ENCODE assay signal across 9 cellular contexts in the genomic region with DNA sequence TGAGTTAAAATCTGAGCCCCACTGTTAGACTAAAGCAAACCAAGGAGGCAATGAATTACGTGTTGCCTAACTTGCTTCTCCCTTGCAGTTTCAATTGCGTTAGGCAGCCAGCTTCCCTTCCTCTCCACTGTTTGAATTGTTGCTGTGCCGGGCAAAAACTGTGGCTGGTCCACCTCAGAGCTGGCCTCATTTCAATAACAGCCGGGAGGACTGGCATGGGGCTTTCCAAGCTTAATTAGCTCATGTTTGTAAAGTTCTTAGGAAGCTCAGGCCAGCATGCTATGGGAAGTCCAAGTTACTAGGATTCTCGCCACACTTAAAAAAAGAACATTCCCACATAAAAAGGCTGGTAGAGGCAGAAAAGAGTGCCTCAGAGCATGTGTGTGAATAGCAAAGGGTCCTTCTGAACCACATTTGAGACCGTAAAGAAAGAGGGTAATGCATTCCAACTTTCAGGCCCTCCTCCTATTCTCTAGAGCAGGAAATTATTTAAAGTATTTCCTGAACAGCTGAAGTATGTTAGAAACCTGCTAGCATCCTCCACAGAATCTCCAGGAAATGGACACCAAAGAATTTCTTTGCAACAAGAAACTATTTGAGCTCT.
DNase-seq lines count a peak whose midpoint lies in the region; ATAC-seq and TF ChIP-seq lines count a peak whose summit lies in the region.
"Had no signal": no experiment of that assay in that cellular context is flagged by ENCODE, and none has a peak within 500 bp of the region (broad histone marks: within the 10 kb centered on the region; RNA-seq: fewer than 3 reads in every experiment).

No MANE protein-coding gene starts in this region.

- intact Hi-C loops in lower lobe of right lung (cut with DNase I) = no loop called here
- intact Hi-C loops in thyroid gland (cut with DNase I) = no loop called here

- TF ChIP-seq POLR2A in thyroid gland (IDR thresholded peaks at IDR 0.05) = no peak

- H3K27me3 Mint-ChIP-seq in activated T-helper 17 cell treated with anti-CD3 and anti-CD28 coated beads, Interleukin-2, amount 50 U/mL, for 72 hours = no peaks in the 10 kb centered on the region

- H3K27me3 ChIP-seq in lower lobe of right lung (ENCODE audit: low read depth) (no peaks in the 10 kb centered on the region), thyroid gland (no peaks in the 10 kb centered on the region)

- H3K4me1 ChIP-seq in lower lobe of right lung (peaks cover 41% of the 10 kb centered on the region), thyroid gland (peaks cover 17 to 26% of the 10 kb centered on the region in 2 donors)

- TF ChIP-seq CTCF in lower lobe of right lung (IDR thresholded peaks at IDR 0.05) = no peak
- no peak for TF ChIP-seq CTCF in thyroid gland (IDR thresholded peaks at IDR 0.05)

- WGBS in thyroid gland, 2 donors = 33 to 35% methylated on average over 6 of the region's 6 CpGs

- no peaks in the 10 kb centered on the region for H3K9me3 Mint-ChIP-seq in activated T-helper 17 cell treated with anti-CD3 and anti-CD28 coated beads, Interleukin-2, amount 50 U/mL, for 72 hours

- DNase-seq in NCI-H226 (peak; percentile 70), dermis blood vessel endothelial cell (peak; percentile 87), lower lobe of right lung (no peak), thyroid gland (peak; percentile 37 to 60), NCI-H748 (lab: John Stamatoyannopoulos, UW; ENCODE audit: unreplicated experiment) (no peak)
- DNase-seq: activated gamma-delta T cell, NCI-H1105 treated with DMSO at 0.1 percent for 48 hours had no signal

- no peak overlapping the region for H3K4me3 Mint-ChIP-seq in activated T-helper 17 cell treated with anti-CD3 and anti-CD28 coated beads, Interleukin-2, amount 50 U/mL, for 72 hours

- no peak overlapping the region for H3K27ac Mint-ChIP-seq in activated T-helper 17 cell treated with anti-CD3 and anti-CD28 coated beads, Interleukin-2, amount 50 U/mL, for 72 hours

- H3K4me1 Mint-ChIP-seq in activated T-helper 17 cell treated with anti-CD3 and anti-CD28 coated beads, Interleukin-2, amount 50 U/mL, for 72 hours = peaks cover 4% of the 10 kb centered on the region

- H3K36me3 ChIP-seq in lower lobe of right lung (no peaks in the 10 kb centered on the region), thyroid gland (no peaks in the 10 kb centered on the region)

- ATAC-seq in lower lobe of right lung (peak; percentile 75 to 83), GM18907 (IDR thresholded peaks at IDR 0.05; ENCODE audit: unreplicated experiment) (no peak)
- ATAC-seq in activated T-helper 17 cell treated with anti-CD3 and anti-CD28 coated beads, Interleukin-2, amount 50 U/mL, for 72 hours (replicated peaks) = no peak

- H3K36me3 Mint-ChIP-seq in activated T-helper 17 cell treated with anti-CD3 and anti-CD28 coated beads, Interleukin-2, amount 50 U/mL, for 72 hours (ENCODE audit: low read depth) = no peaks in the 10 kb centered on the region

- no peak overlapping the region for H3K4me3 ChIP-seq in lower lobe of right lung
- no peak overlapping the region for H3K4me3 ChIP-seq in thyroid gland (replicated peaks in 1 of 3)

- peak overlapping the region; percentile 64 for H3K27ac ChIP-seq in lower lobe of right lung
- peak overlapping the region; percentile 6 to 57 (median 48) for H3K27ac ChIP-seq in thyroid gland

- H3K9me3 ChIP-seq in lower lobe of right lung (no peaks in the 10 kb centered on the region), thyroid gland (no peaks in the 10 kb centered on the region)

Comparison
In these comparisons a context has a peak if more than half of its experiments do, and no peak if none do; other contexts are left out.
1. DNase-seq: peak in NCI-H226 (single experiment), dermis blood vessel endothelial cell (single experiment) and thyroid gland (2 of 2); none in lower lobe of right lung (single experiment) and NCI-H748 (single experiment).
2. ATAC-seq: peak in lower lobe of right lung (2 of 2); none in GM18907 (single experiment) and activated T-helper 17 cell treated with anti-CD3 and anti-CD28 coated beads, Interleukin-2, amount 50 U/mL, for 72 hours (single experiment).